9 cellular contexts compared by ENCODE assay signal in the genomic region with DNA sequence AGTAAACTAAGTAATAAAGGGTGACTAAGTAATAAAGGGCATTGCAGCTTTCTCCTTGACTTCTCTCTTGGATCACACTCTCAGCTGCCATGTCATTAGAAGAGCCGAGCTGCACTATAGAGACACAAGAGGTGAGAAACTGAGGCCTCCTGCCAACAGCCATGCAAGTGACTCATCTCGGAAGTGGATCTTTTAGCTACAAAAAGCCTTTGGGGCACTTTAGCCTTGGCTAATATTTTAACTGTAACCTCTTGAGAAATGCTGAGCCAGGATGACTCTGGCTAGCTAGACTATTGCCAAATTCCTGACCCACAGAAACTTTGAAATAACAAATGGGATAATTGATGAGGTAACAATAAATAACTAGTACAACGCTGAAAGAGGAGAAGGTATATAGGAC. TPM values are rescaled to one million over a fixed set of nuclear protein-coding genes. Genes with fewer than 3 reads are reported as not detected.
DNase-seq lines count a peak whose midpoint lies in the region; ATAC-seq and FAIRE-seq lines count a peak whose summit lies in the region.
"Had no signal": no experiment of that assay in that cellular context is flagged by ENCODE, and none has a peak within 500 bp of the region (broad histone marks: within the 10 kb centered on the region; RNA-seq: fewer than 3 reads in every experiment).

No MANE protein-coding gene starts in this region.

- H3K27ac Mint-ChIP-seq in activated CD8-positive, alpha-beta memory T cell treated with anti-CD3 and anti-CD28 coated beads, Interleukin-2, amount 10 ng/mL, durations not matched to agents 7 days and 5 days = peak overlapping the region; percentile 88

- CTCF ChIA-PET in activated CD8-positive, alpha-beta memory T cell treated with anti-CD3 and anti-CD28 coated beads, Interleukin-2, amount 10 ng/mL, durations not matched to agents 7 days and 5 days (lab: Charles Lee) = interaction anchor here (1.0 to 4.9 kb wide), 4 partner anchors 11 to 135 kb away, joined by 3 to 24 read pairs (median 4); a partner anchor contains a TSS

- DNase-seq in activated CD8-positive, alpha-beta memory T cell treated with anti-CD3 and anti-CD28 coated beads, Interleukin-2, amount 10 ng/mL, durations not matched to agents 7 days and 5 days = no peak
- DNase-seq in activated CD8-positive, alpha-beta memory T cell treated with anti-CD3 and anti-CD28 coated beads for 24 hours = no peak
- peak; percentile 59 for DNase-seq in RCC 7860 (ENCODE audit: low spot score)
- DNase-seq in stromal cell of bone marrow (ENCODE audit: low read depth) = peak; percentile 80
- DNase-seq in GDM1 (lab: John Stamatoyannopoulos, UW) = no peak
- DNase-seq: activated T-cell treated with anti-CD3 and anti-CD28 coated beads, Interleukin-2, amount 50 U/mL, for 4 hours had no signal

- no peak for ATAC-seq in activated CD8-positive, alpha-beta memory T cell treated with anti-CD3 and anti-CD28 coated beads, Interleukin-2, amount 10 ng/mL, durations not matched to agents 7 days and 5 days
- ATAC-seq in esophagus mucosa (peak; percentile 83), HG02642 (IDR thresholded peaks at IDR 0.05; ENCODE audit: poor library complexity, unreplicated experiment) (no peak), HG03045 (IDR thresholded peaks at IDR 0.05; ENCODE audit: unreplicated experiment) (no peak)

- H3K9me3 Mint-ChIP-seq in activated CD8-positive, alpha-beta memory T cell treated with anti-CD3 and anti-CD28 coated beads, Interleukin-2, amount 10 ng/mL, durations not matched to agents 7 days and 5 days (ENCODE audit: low read depth) = no peaks in the 10 kb centered on the region
- H3K9me3 Mint-ChIP-seq: activated T-cell treated with anti-CD3 and anti-CD28 coated beads, Interleukin-2, amount 50 U/mL, for 4 hours had no signal

- no peaks in the 10 kb centered on the region for H3K27me3 Mint-ChIP-seq in activated CD8-positive, alpha-beta memory T cell treated with anti-CD3 and anti-CD28 coated beads, Interleukin-2, amount 10 ng/mL, durations not matched to agents 7 days and 5 days

- peaks cover 32% of the 10 kb centered on the region for H3K4me1 Mint-ChIP-seq in activated CD8-positive, alpha-beta memory T cell treated with anti-CD3 and anti-CD28 coated beads, Interleukin-2, amount 10 ng/mL, durations not matched to agents 7 days and 5 days

- peaks cover 17% of the 10 kb centered on the region for H3K36me3 Mint-ChIP-seq in activated CD8-positive, alpha-beta memory T cell treated with anti-CD3 and anti-CD28 coated beads, Interleukin-2, amount 10 ng/mL, durations not matched to agents 7 days and 5 days

- FAIRE-seq in RCC 7860 (lab: Jason Lieb, UNC) = peak; percentile 86

- H3K4me3 Mint-ChIP-seq in activated CD8-positive, alpha-beta memory T cell treated with anti-CD3 and anti-CD28 coated beads, Interleukin-2, amount 10 ng/mL, durations not matched to agents 7 days and 5 days = peak overlapping the region; percentile 11
- H3K4me3 Mint-ChIP-seq: activated T-cell treated with anti-CD3 and anti-CD28 coated beads, Interleukin-2, amount 50 U/mL, for 4 hours had no signal

RNA-seq across cellular contexts. Expression of a gene that starts 1.5 kb away (rescaled TPM):
- 10 to 100 TPM; 27.5 to 40.5 TPM for total RNA-seq in activated CD8-positive, alpha-beta memory T cell treated with anti-CD3 and anti-CD28 coated beads, Interleukin-2, amount 10 ng/mL, durations not matched to agents 7 days and 5 days
- total RNA-seq in esophagus mucosa = 3.8 TPM

Comparison
In these comparisons a context has a peak if more than half of its experiments do, and no peak if none do; other contexts are left out.
1. DNase-seq: peak in RCC 7860 (single experiment) and stromal cell of bone marrow (single experiment); none in activated CD8-positive, alpha-beta memory T cell treated with anti-CD3 and anti-CD28 coated beads, Interleukin-2, amount 10 ng/mL, durations not matched to agents 7 days and 5 days (single experiment), activated CD8-positive, alpha-beta memory T cell treated with anti-CD3 and anti-CD28 coated beads for 24 hours (single experiment) and GDM1 (single experiment).